Comparison of ENCODE assay signal across 1 cellular context in the genomic region with DNA sequence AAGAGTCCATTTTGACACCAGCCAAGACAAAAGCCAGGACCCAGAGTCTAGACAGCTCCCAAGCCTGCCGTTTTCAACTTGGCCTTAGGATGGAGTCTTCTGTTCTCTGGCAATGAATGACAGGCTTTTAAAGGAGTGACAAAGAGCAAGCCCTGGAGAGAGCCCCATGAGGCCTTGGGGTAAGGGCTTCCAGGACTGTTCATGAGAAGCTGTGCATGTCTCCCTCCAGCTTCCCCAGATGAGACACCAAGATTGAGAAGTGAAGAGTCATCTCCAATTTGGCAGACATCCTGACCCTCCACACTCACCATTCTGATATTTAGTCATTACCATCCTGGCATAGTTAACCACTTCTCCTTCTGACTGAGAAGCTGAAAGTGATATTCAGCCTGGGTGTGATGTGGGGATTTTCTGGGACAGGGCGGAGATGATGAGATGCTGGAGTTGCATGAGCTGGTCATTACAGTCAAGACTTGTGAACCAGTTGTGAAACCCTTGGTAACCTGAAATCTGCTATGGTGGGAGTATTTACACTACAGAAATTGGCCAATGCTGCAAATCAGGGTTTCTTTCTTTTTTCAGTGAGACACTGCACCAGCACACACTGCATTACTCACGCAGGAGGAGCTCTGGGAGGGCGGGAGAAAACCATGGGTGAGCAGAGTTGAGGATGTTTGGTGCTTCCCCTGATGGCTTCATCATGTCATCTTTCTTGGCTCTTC.
TF ChIP-seq lines count a peak whose summit lies in the region.

No MANE protein-coding gene starts in this region.

TF ChIP-seq in WTC11, 78 proteins besides CTCF, POLR2A, EP300 and RAD21 (continued from another document):
- TF ChIP-seq, protein P1, sequence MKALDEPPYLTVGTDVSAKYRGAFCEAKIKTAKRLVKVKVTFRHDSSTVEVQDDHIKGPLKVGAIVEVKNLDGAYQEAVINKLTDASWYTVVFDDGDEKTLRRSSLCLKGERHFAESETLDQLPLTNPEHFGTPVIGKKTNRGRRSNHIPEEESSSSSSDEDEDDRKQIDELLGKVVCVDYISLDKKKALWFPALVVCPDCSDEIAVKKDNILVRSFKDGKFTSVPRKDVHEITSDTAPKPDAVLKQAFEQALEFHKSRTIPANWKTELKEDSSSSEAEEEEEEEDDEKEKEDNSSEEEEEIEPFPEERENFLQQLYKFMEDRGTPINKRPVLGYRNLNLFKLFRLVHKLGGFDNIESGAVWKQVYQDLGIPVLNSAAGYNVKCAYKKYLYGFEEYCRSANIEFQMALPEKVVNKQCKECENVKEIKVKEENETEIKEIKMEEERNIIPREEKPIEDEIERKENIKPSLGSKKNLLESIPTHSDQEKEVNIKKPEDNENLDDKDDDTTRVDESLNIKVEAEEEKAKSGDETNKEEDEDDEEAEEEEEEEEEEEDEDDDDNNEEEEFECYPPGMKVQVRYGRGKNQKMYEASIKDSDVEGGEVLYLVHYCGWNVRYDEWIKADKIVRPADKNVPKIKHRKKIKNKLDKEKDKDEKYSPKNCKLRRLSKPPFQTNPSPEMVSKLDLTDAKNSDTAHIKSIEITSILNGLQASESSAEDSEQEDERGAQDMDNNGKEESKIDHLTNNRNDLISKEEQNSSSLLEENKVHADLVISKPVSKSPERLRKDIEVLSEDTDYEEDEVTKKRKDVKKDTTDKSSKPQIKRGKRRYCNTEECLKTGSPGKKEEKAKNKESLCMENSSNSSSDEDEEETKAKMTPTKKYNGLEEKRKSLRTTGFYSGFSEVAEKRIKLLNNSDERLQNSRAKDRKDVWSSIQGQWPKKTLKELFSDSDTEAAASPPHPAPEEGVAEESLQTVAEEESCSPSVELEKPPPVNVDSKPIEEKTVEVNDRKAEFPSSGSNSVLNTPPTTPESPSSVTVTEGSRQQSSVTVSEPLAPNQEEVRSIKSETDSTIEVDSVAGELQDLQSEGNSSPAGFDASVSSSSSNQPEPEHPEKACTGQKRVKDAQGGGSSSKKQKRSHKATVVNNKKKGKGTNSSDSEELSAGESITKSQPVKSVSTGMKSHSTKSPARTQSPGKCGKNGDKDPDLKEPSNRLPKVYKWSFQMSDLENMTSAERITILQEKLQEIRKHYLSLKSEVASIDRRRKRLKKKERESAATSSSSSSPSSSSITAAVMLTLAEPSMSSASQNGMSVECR (CRISPR knock-in tag; IDR thresholded peaks at IDR 0.05; ENCODE audit: borderline replicate concordance) = no peak
- TF ChIP-seq ZNF671 (CRISPR knock-in tag; IDR thresholded peaks at IDR 0.05) = no peak
- no peak for TF ChIP-seq PRRX2 (CRISPR knock-in tag; IDR thresholded peaks at IDR 0.05)
- TF ChIP-seq, protein P2, sequence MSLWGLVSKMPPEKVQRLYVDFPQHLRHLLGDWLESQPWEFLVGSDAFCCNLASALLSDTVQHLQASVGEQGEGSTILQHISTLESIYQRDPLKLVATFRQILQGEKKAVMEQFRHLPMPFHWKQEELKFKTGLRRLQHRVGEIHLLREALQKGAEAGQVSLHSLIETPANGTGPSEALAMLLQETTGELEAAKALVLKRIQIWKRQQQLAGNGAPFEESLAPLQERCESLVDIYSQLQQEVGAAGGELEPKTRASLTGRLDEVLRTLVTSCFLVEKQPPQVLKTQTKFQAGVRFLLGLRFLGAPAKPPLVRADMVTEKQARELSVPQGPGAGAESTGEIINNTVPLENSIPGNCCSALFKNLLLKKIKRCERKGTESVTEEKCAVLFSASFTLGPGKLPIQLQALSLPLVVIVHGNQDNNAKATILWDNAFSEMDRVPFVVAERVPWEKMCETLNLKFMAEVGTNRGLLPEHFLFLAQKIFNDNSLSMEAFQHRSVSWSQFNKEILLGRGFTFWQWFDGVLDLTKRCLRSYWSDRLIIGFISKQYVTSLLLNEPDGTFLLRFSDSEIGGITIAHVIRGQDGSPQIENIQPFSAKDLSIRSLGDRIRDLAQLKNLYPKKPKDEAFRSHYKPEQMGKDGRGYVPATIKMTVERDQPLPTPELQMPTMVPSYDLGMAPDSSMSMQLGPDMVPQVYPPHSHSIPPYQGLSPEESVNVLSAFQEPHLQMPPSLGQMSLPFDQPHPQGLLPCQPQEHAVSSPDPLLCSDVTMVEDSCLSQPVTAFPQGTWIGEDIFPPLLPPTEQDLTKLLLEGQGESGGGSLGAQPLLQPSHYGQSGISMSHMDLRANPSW (CRISPR knock-in tag; conservative IDR thresholded peaks at IDR 0.05; ENCODE audit: low read depth) = no peak
- TF ChIP-seq OVOL2 (CRISPR knock-in tag; IDR thresholded peaks at IDR 0.05; ENCODE audit: borderline replicate concordance) = no peak
- no peak for TF ChIP-seq JUN (CRISPR knock-in tag; IDR thresholded peaks at IDR 0.05)
TF ChIP-seq in WTC11: peak in this region for 0.
